8 cellular contexts compared by ENCODE assay signal in genomic region chr10:72260588-72261322, GRCh38. TPM values are rescaled to one million over a fixed set of nuclear protein-coding genes. Genes with fewer than 3 reads are reported as not detected.
A peak's percentile ranks its signal among the peaks of the same experiment; 100 is the strongest.
DNase-seq lines count a peak whose midpoint lies in the region; ATAC-seq and TF ChIP-seq lines count a peak whose summit lies in the region.

No MANE protein-coding gene starts in this region.

- no peaks in the 10 kb centered on the region for H3K79me2 ChIP-seq in mammary epithelial cell (ENCODE audit: insufficient read depth, low read length)

- WGBS in mammary epithelial cell (ENCODE audit: low coverage, missing lambda C conversion rate) = 0% methylated on average over 6 of the region's 38 CpGs

- TF ChIP-seq CTCF in VCaP (conservative IDR thresholded peaks at IDR 0.05) (no peak), mammary epithelial cell (conservative IDR thresholded peaks at IDR 0.05 in 1 of 2, IDR thresholded peaks at IDR 0.05 in 1 of 2; ENCODE audit: extremely low read depth in 1 of 2, insufficient read depth in 1 of 2, low read depth in 1 of 2, low read length in 2 of 2) (peak in 1 of 2 donors; percentile 20)

- dilution Hi-C loops in mammary epithelial cell (cut with HindIII; ENCODE audit: low sequenced_read_pairs) = no loop called here

- H4K20me1 ChIP-seq in mammary epithelial cell (ENCODE audit: insufficient read depth, low read length) = no peaks in the 10 kb centered on the region

- peak overlapping the region; percentile 55 for H2AFZ ChIP-seq in mammary epithelial cell (ENCODE audit: low read depth, low read length)

- DNase-seq in NCI-H1417 treated with DMSO at 0.1 percent for 48 hours (lab: John Stamatoyannopoulos, UW) (peak; percentile 25), mammary epithelial cell (peak; percentile 98), iPS-NIHi7 (ENCODE audit: extremely low spot score) (peak; percentile 93), SHP77 treated with DMSO at 0.1 percent for 48 hours (lab: John Stamatoyannopoulos, UW) (no peak)
- peak; percentile 71 to 87 for DNase-seq in stimulated activated CD4-positive, alpha-beta T cell treated with anti-CD3 and anti-CD28 coated beads, Interleukin-12 subunit alpha, Interleukin-12 subunit beta, amount 100 ng/mL, for 24 hours (ENCODE audit: low read depth in 2 of 2)

- H3K9ac ChIP-seq in mammary epithelial cell (ENCODE audit: insufficient read depth, low read length) = peak overlapping the region; percentile 86

- CTCF ChIA-PET in mammary epithelial cell (lab: Charles Lee; ENCODE audit: low non-redundant PET) = interaction anchor here (0.6 kb wide), 2 partner anchors 38 to 167 kb away, joined by 4 to 7 read pairs; no protein-coding TSS in a partner anchor

- H3K27ac ChIP-seq in VCaP (peak overlapping the region; percentile 22; the same call in 1 of the 2 replicates), mammary epithelial cell (ENCODE audit: insufficient read depth, low read depth, low read length) (peak overlapping the region; percentile 98)

- peak overlapping the region; percentile 1 to 43 (median 33) for H3K4me3 ChIP-seq in mammary epithelial cell (replicated peaks in 1 of 3; ENCODE audit: insufficient read depth in 1 of 3, low read depth in 2 of 3, low read length in 3 of 3)

- no peaks in the 10 kb centered on the region for H3K36me3 ChIP-seq in mammary epithelial cell (ENCODE audit: insufficient read depth, low read length)

- H3K9me3 ChIP-seq in mammary epithelial cell (replicated peaks; ENCODE audit: insufficient read depth, low read length) = no peaks in the 10 kb centered on the region

- H3K27me3 ChIP-seq in mammary epithelial cell (ENCODE audit: insufficient read depth, low read length) = no peaks in the 10 kb centered on the region

- intact Hi-C loops in mammary epithelial cell (cut with micrococcal nuclease) = no loop called here

- peak overlapping the region; percentile 81 for H3K4me2 ChIP-seq in mammary epithelial cell (ENCODE audit: insufficient read depth, low read depth, low read length)

- H3K4me1 ChIP-seq in mammary epithelial cell (ENCODE audit: insufficient read depth, low read length) = peaks cover 61% of the 10 kb centered on the region

- no TSS peak for BruUV-seq in mammary epithelial cell (replicated peaks; lab: Mats Ljungman, UMichigan)

- ATAC-seq in HG02678 (IDR thresholded peaks at IDR 0.05; ENCODE audit: unreplicated experiment) = peak; percentile 72

- peak; percentile 48 for TF ChIP-seq POLR2A in GM15510 (IDR thresholded peaks at IDR 0.05; ENCODE audit: borderline replicate concordance, extremely low read depth, insufficient read length)

- in situ Hi-C loops in mammary epithelial cell (cut with MboI; ENCODE audit: low sequenced_read_pairs in 2 of 2) = no loop called here

RNA-seq across cellular contexts. Expression of gene DDIT4, which starts 13.0 kb away (rescaled TPM):
- 1,000 to 10,000 TPM in 1 of 2 donors, 100 to 1,000 TPM in 1; 772 to 1,235 TPM for total RNA-seq in mammary epithelial cell
- 542 TPM for polyA plus RNA-seq in mammary epithelial cell
- polyA minus RNA-seq in mammary epithelial cell = 521 TPM

RNA-seq across cellular contexts. Expression of gene ASCC1, which starts 44.7 kb away (rescaled TPM):
- total RNA-seq in mammary epithelial cell = 10 to 100 TPM; 40.2 to 54.5 TPM
- 36.9 TPM for polyA plus RNA-seq in mammary epithelial cell
- 24.3 TPM for polyA minus RNA-seq in mammary epithelial cell

RNA-seq across cellular contexts. Expression of gene ANAPC16, which starts 44.9 kb away (rescaled TPM):
- 10 to 100 TPM; 66.4 to 87.2 TPM for total RNA-seq in mammary epithelial cell
- 53.8 TPM for polyA plus RNA-seq in mammary epithelial cell
- 4.8 TPM for polyA minus RNA-seq in mammary epithelial cell
